Comparison of ENCODE assay signal across 2 cellular contexts in the genomic region with DNA sequence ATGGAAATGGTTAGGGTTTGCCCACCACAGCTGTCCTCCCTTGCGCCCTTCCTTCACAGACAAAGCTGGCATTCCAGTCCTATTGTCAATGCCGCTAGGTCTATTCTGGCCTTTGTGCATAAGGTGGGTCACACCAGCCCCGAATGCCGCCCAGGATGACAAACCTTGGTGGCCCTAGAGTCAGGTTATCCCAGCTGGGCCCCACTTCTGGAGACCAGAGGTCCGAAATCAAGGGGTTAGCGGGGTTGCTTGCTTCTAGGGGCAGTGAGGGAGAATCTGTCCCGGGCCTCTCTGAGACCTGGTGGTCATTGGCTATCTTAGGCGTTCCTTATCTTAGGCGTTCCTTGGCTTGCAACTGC.
TF ChIP-seq lines count a peak whose summit lies in the region.

No MANE protein-coding gene starts in this region.

TF ChIP-seq in SK-N-SH, 30 proteins besides CTCF, POLR2A, EP300 and RAD21 (continued from another document):
- TF ChIP-seq NFIC (IDR thresholded peaks at IDR 0.05; ENCODE audit: borderline replicate concordance) (no peak), JUND (IDR thresholded peaks at IDR 0.05) (no peak), MEF2A (IDR thresholded peaks at IDR 0.05; ENCODE audit: borderline replicate concordance, low read depth) (no peak), CHD2 (IDR thresholded peaks at IDR 0.05; ENCODE audit: low read length, partially characterized antibody) (no peak), GABPA (IDR thresholded peaks at IDR 0.05; ENCODE audit: low read depth) (no peak)
- TF ChIP-seq, protein P1, sequence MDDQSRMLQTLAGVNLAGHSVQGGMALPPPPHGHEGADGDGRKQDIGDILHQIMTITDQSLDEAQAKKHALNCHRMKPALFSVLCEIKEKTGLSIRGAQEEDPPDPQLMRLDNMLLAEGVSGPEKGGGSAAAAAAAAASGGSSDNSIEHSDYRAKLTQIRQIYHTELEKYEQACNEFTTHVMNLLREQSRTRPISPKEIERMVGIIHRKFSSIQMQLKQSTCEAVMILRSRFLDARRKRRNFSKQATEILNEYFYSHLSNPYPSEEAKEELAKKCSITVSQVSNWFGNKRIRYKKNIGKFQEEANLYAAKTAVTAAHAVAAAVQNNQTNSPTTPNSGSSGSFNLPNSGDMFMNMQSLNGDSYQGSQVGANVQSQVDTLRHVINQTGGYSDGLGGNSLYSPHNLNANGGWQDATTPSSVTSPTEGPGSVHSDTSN (IDR thresholded peaks at IDR 0.05) = no peak
- TF ChIP-seq, protein P2, sequence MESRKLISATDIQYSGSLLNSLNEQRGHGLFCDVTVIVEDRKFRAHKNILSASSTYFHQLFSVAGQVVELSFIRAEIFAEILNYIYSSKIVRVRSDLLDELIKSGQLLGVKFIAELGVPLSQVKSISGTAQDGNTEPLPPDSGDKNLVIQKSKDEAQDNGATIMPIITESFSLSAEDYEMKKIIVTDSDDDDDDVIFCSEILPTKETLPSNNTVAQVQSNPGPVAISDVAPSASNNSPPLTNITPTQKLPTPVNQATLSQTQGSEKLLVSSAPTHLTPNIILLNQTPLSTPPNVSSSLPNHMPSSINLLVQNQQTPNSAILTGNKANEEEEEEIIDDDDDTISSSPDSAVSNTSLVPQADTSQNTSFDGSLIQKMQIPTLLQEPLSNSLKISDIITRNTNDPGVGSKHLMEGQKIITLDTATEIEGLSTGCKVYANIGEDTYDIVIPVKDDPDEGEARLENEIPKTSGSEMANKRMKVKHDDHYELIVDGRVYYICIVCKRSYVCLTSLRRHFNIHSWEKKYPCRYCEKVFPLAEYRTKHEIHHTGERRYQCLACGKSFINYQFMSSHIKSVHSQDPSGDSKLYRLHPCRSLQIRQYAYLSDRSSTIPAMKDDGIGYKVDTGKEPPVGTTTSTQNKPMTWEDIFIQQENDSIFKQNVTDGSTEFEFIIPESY (IDR thresholded peaks at IDR 0.05; ENCODE audit: borderline replicate concordance, low read depth) = no peak
TF ChIP-seq in SK-N-SH: peak in this region for 0.

TF ChIP-seq in SK-N-SH treated with all-trans-retinoic acid at 6 μM for 48 hours, 23 proteins besides CTCF, POLR2A, EP300 and RAD21 (continued from another document):
- TF ChIP-seq, protein P3, sequence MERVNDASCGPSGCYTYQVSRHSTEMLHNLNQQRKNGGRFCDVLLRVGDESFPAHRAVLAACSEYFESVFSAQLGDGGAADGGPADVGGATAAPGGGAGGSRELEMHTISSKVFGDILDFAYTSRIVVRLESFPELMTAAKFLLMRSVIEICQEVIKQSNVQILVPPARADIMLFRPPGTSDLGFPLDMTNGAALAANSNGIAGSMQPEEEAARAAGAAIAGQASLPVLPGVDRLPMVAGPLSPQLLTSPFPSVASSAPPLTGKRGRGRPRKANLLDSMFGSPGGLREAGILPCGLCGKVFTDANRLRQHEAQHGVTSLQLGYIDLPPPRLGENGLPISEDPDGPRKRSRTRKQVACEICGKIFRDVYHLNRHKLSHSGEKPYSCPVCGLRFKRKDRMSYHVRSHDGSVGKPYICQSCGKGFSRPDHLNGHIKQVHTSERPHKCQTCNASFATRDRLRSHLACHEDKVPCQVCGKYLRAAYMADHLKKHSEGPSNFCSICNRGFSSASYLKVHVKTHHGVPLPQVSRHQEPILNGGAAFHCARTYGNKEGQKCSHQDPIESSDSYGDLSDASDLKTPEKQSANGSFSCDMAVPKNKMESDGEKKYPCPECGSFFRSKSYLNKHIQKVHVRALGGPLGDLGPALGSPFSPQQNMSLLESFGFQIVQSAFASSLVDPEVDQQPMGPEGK (CRISPR knock-in tag; IDR thresholded peaks at IDR 0.05; ENCODE audit: borderline replicate concordance) = no peak
- no peak for TF ChIP-seq GLIS3 (CRISPR knock-in tag; IDR thresholded peaks at IDR 0.05)
- TF ChIP-seq ZNF8 (CRISPR knock-in tag; IDR thresholded peaks at IDR 0.05) = no peak
